In the genomic region with DNA sequence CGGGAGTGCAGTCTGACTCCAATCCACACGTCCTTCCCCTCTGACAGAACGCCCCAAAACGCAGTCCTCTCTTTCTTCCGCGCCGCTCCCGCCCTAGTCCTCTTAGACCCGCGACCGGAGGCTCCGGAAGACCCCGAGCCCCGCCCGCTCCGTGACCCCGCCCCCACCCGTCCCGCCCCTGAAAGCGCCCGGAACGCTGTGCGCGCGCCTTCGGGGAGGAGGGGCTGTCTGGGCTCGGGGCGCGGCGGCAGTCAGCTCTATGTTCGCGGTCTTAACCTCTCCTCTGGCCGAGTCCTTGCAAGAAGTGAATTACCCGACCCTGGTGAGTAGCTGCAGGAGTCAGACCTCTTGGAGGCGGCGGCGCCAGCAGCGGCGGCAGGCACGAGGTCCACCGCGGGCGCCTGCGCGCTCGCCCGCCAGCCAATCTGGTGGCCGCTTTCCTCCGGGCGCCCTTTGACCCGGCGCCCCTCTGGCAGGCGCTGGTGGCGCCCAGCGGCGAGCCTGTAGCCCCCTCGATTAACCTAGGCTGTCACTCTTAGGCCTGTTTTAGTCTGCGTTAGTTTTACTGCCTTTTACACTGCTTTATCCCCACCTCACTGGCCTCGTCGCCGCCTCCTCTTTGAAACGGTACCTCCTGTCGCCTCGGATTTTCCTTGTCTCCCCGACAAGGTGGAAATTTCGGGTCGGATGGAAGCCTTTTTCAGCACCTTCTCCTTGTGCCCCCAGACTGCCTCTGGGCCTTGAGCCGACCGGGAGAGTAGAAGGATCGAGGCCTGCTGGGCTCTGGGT, we compare ENCODE assay signal across 8 cellular contexts. TPM values are rescaled to one million over a fixed set of nuclear protein-coding genes. Genes with fewer than 3 reads are reported as not detected.
DNase-seq lines count a peak whose midpoint lies in the region; ATAC-seq, FAIRE-seq and TF ChIP-seq lines count a peak whose summit lies in the region.

A gene with protein sequence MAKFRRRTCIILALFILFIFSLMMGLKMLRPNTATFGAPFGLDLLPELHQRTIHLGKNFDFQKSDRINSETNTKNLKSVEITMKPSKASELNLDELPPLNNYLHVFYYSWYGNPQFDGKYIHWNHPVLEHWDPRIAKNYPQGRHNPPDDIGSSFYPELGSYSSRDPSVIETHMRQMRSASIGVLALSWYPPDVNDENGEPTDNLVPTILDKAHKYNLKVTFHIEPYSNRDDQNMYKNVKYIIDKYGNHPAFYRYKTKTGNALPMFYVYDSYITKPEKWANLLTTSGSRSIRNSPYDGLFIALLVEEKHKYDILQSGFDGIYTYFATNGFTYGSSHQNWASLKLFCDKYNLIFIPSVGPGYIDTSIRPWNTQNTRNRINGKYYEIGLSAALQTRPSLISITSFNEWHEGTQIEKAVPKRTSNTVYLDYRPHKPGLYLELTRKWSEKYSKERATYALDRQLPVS (plus strand): TSS at position 219 of the 789 bp plus-strand sequence. CDS start 8,905 bp downstream, outside the sequence.

- H3K4me3 ChIP-seq in iPS-20b (ENCODE audit: low read length) (peak within 1 kb of the TSS; percentile 98), small intestine (ENCODE audit: low read depth in 1 of 2, low read length in 2 of 2) (peak within 1 kb of the TSS; percentile 70 to 82)

- no peak for TF ChIP-seq CTCF in VCaP (conservative IDR thresholded peaks at IDR 0.05)

- peak within 1 kb of the TSS; percentile 90 for H3K9ac ChIP-seq in iPS-20b (ENCODE audit: low read depth, low read length)

- H3K36me3 ChIP-seq in iPS-20b (ENCODE audit: insufficient read depth, low read depth, low read length) (no peaks in the 10 kb centered on the region), small intestine (ENCODE audit: control insufficient read depth in 2 of 2, insufficient read depth in 2 of 2, low read length in 2 of 2) (no peaks in the 10 kb centered on the region)

- peaks cover 3% of the 10 kb centered on the region; the same call in 1 of the 2 replicates for H3K4me1 ChIP-seq in iPS-20b (ENCODE audit: insufficient read depth, low read length)
- no peaks in the 10 kb centered on the region for H3K4me1 ChIP-seq in small intestine (ENCODE audit: control insufficient read depth in 2 of 2, insufficient read depth in 1 of 2, low read depth in 1 of 2, low read length in 1 of 2)

- H3K27me3 ChIP-seq in iPS-20b (ENCODE audit: insufficient read depth, low read length), result no peaks in the 10 kb centered on the region
- H3K27me3 ChIP-seq in small intestine (ENCODE audit: control insufficient read depth in 2 of 2, insufficient read depth in 2 of 2, low read length in 2 of 2), result no peaks in the 10 kb centered on the region

- H3K27ac ChIP-seq in VCaP (peak within 1 kb of the TSS; percentile 90), iPS-20b (ENCODE audit: low read length) (peak within 1 kb of the TSS; percentile 16), small intestine (ENCODE audit: low read depth in 1 of 2, low read length in 1 of 2) (peak within 1 kb of the TSS; percentile 90 to 99)

- FAIRE-seq in small intestine (lab: Jason Lieb, UNC), result no peak

- H3K9me3 ChIP-seq in iPS-20b (ENCODE audit: insufficient read depth, low read depth, low read length) (no peaks in the 10 kb centered on the region; the same call in 1 of the 2 replicates), small intestine (ENCODE audit: control insufficient read depth, low read depth) (no peaks in the 10 kb centered on the region)

- in situ Hi-C loops in ACHN (cut with HindIII; ENCODE audit: low pct_ligation_motif_present, low pct_unique_long_range_greater_than_20kb, low sequenced_read_pairs) (no loop called here), T47D (cut with HindIII; ENCODE audit: low pct_unique_long_range_greater_than_20kb, low sequenced_read_pairs) (no loop called here)

- peak; percentile 56 for ATAC-seq in GM18870 (IDR thresholded peaks at IDR 0.05; ENCODE audit: unreplicated experiment)
- ATAC-seq in HG03108 (IDR thresholded peaks at IDR 0.05; ENCODE audit: unreplicated experiment), result peak; percentile 74

- DNase-seq in ACHN, result peak; percentile 74
- DNase-seq in NCI-H2171 treated with DMSO at 0.1 percent for 48 hours (lab: John Stamatoyannopoulos, UW), result peak; percentile 96
- DNase-seq in T47D (ENCODE audit: low read depth in 1 of 2, low spot score in 1 of 2), result peak; percentile 45 to 79
- DNase-seq in small intestine, result peak; percentile 85

- 0% methylated on average over 56 to 70 of the region's 70 CpGs for WGBS in small intestine, 3 donors

RNA-seq across cellular contexts. Expression of the gene that starts here (rescaled TPM):
- polyA plus RNA-seq in small intestine, result 1 to 10 TPM; 1.1 to 4.8 (median 1.6) TPM

Comparison
In these comparisons a context has a peak if more than half of its experiments do, and no peak if none do; other contexts are left out.
1. Peak in every context shown above with its lines: DNase-seq, ATAC-seq, H3K4me3 ChIP-seq and H3K27ac ChIP-seq.
2. H3K27ac ChIP-seq: peak in every context shown above with its lines; median percentile 94 in small intestine; 90 in VCaP; 16 in iPS-20b.